8 cellular contexts compared by ENCODE assay signal in the genomic region with DNA sequence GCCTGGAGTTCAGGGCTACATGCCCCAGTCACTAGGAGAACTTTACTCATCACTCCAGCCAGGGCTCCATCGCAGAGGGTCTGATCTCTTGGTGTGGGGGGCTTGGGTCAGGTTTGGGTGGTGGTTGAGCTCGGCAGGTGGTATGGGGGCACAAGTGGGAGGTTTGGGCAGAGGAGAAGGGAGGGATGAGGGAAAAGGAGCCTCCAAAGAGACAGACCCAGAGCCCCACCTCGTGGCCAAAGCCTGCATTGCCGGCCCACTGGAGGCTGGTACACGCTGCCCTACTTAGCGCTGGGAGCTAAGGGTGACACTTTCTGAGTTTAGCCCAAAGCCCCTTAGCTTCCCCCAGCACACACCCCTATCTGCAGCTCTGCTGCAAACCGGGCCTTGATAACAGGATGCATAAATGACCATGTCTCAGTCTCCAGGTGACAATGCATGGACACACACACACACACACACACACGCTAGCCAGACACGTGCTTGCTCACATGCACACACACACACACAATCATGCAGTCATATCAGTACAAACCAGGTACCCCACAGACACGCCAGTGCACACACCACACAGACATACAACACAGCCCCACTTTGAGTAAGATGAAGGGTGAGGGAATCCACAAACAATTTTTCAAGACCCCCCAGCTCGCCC. TPM values are rescaled to one million over a fixed set of nuclear protein-coding genes. Genes with fewer than 3 reads are reported as not detected.
DNase-seq lines count a peak whose midpoint lies in the region; ATAC-seq and TF ChIP-seq lines count a peak whose summit lies in the region.

No MANE protein-coding gene starts in this region.

- CTCF ChIA-PET in Caco-2 (lab: Charles Lee) = interaction anchor here (0.5 to 2.5 kb wide), 16 partner anchors 10 to 271 kb away, joined by 3 to 58 read pairs (median 4); partner anchors contain the start of genes LZTS2, PDZD7, SEMA4G and SFXN3

- no peak overlapping the region for H3K4me3 ChIP-seq in Caco-2 (ENCODE audit: low read depth, low read length)
- H3K4me3 ChIP-seq in SJSA1 = no peak overlapping the region
- H3K4me3 ChIP-seq in psoas muscle = no peak overlapping the region

- H3K36me3 ChIP-seq in Caco-2 (ENCODE audit: control insufficient read depth, insufficient read depth, low read length) = no peaks in the 10 kb centered on the region
- H3K36me3 ChIP-seq in SJSA1 = no peaks in the 10 kb centered on the region
- no peaks in the 10 kb centered on the region for H3K36me3 ChIP-seq in psoas muscle (ENCODE audit: insufficient read depth in 1 of 2, low read depth in 1 of 2)

- no peaks in the 10 kb centered on the region for H3K27me3 Mint-ChIP-seq in Caco-2 (ENCODE audit: insufficient read depth, unreplicated experiment)
- peaks cover 26% of the 10 kb centered on the region for H3K27me3 Mint-ChIP-seq in activated naive CD4-positive, alpha-beta T cell treated with anti-CD3 and anti-CD28 coated beads, Interleukin-2, amount 50 U/mL, for 24 hours

- TF ChIP-seq CTCF in Caco-2 (IDR thresholded peaks at IDR 0.05; ENCODE audit: insufficient read depth in 1 of 2, low read depth in 1 of 2, low read length in 1 of 2, severe bottlenecking in 1 of 2, unreplicated experiment in 1 of 2) (peak; percentile 82 to 96), psoas muscle (IDR thresholded peaks at IDR 0.05) (peak; percentile 91)

- POLR2A ChIA-PET in Caco-2 (lab: Charles Lee) = interaction anchor here (0.6 to 0.7 kb wide), 2 partner anchors 16 to 44 kb away, joined by 3 to 5 read pairs; partner anchors contain the start of gene PDZD7

- H3K27me3 ChIP-seq in Caco-2 (replicated peaks; ENCODE audit: control insufficient read depth, insufficient read depth, low read length) = no peaks in the 10 kb centered on the region
- H3K27me3 ChIP-seq in SJSA1 (replicated peaks) = no peaks in the 10 kb centered on the region
- peaks cover 0 to 13% (median 5%) of the 10 kb centered on the region in 3 donors for H3K27me3 ChIP-seq in psoas muscle (ENCODE audit: insufficient read depth in 3 of 3, low read length in 2 of 3)

- H3K9me3 ChIP-seq in Caco-2 = no peaks in the 10 kb centered on the region
- H3K9me3 ChIP-seq in SJSA1 (replicated peaks) = no peaks in the 10 kb centered on the region
- no peaks in the 10 kb centered on the region for H3K9me3 ChIP-seq in psoas muscle

- no peak overlapping the region for H3K4me3 Mint-ChIP-seq in Caco-2 (ENCODE audit: unreplicated experiment)
- H3K4me3 Mint-ChIP-seq in activated naive CD4-positive, alpha-beta T cell treated with anti-CD3 and anti-CD28 coated beads, Interleukin-2, amount 50 U/mL, for 24 hours = no peak overlapping the region

- 20 to 25% (median 20%) methylated on average over 11 of the region's 11 CpGs for WGBS in psoas muscle, 3 donors

- DNase-seq in Caco-2 (peak; percentile 81 to 89), SJSA1 (ENCODE audit: low read depth in 1 of 2, low spot score in 2 of 2) (peak; percentile 79 to 84), Right ventricle myocardium superior (peak; percentile 91), psoas muscle (peak; percentile 83 to 92), NCI-H2107 treated with DMSO at 0.1 percent for 48 hours (lab: John Stamatoyannopoulos, UW; ENCODE audit: unreplicated experiment) (no peak)

- intact Hi-C loops in Caco-2 (cut with micrococcal nuclease; ENCODE audit: unreplicated experiment) (loop anchor here (5.0 kb wide), 3 partner anchors 82 to 452 kb away; no protein-coding TSS in a partner anchor), Right ventricle myocardium superior (cut with DNase I) (no loop called here), psoas muscle (cut with DNase I) (loop anchor here (1.0 to 10.0 kb wide), 5 partner anchors 19 to 450 kb away; partner anchors contain the start of gene SEMA4G (in 2 of the 2))

- H3K27ac Mint-ChIP-seq in Caco-2 (ENCODE audit: unreplicated experiment) = no peak overlapping the region
- H3K27ac Mint-ChIP-seq in activated naive CD4-positive, alpha-beta T cell treated with anti-CD3 and anti-CD28 coated beads, Interleukin-2, amount 50 U/mL, for 24 hours = peak overlapping the region; percentile 13

- H3K4me1 ChIP-seq in Caco-2 = peaks cover 11% of the 10 kb centered on the region; the same call in 1 of the 2 replicates
- peaks cover 61% of the 10 kb centered on the region for H3K4me1 ChIP-seq in SJSA1 (replicated peaks)
- H3K4me1 ChIP-seq in psoas muscle = peaks cover 6% of the 10 kb centered on the region

- no peaks in the 10 kb centered on the region for H3K9me3 Mint-ChIP-seq in Caco-2 (ENCODE audit: unreplicated experiment)
- no peaks in the 10 kb centered on the region for H3K9me3 Mint-ChIP-seq in activated naive CD4-positive, alpha-beta T cell treated with anti-CD3 and anti-CD28 coated beads, Interleukin-2, amount 50 U/mL, for 24 hours

- no TSS peak for BruUV-seq in Caco-2 (replicated peaks; lab: Mats Ljungman, UMichigan)

- H3K4me1 Mint-ChIP-seq in Caco-2 (ENCODE audit: low read depth, unreplicated experiment) = peaks cover 20% of the 10 kb centered on the region
- H3K4me1 Mint-ChIP-seq in activated naive CD4-positive, alpha-beta T cell treated with anti-CD3 and anti-CD28 coated beads, Interleukin-2, amount 50 U/mL, for 24 hours = peaks cover 24% of the 10 kb centered on the region

- H3K27ac ChIP-seq in SJSA1 (no peak overlapping the region), psoas muscle (no peak overlapping the region)

- H3K36me3 Mint-ChIP-seq in Caco-2 (ENCODE audit: insufficient read depth, unreplicated experiment) = no peaks in the 10 kb centered on the region
- H3K36me3 Mint-ChIP-seq in activated naive CD4-positive, alpha-beta T cell treated with anti-CD3 and anti-CD28 coated beads, Interleukin-2, amount 50 U/mL, for 24 hours = no peaks in the 10 kb centered on the region

- ATAC-seq in HG03432 (IDR thresholded peaks at IDR 0.05; ENCODE audit: unreplicated experiment) = peak; percentile 43
- ATAC-seq in Right ventricle myocardium superior (ENCODE audit: poor library complexity) = peak; percentile 77
- ATAC-seq in psoas muscle = peak; percentile 74 to 91 (median 78)
- no peak for ATAC-seq in HG03159 (IDR thresholded peaks at IDR 0.05; ENCODE audit: unreplicated experiment)

RNA-seq across cellular contexts. Expression of gene LZTS2, which starts 14.7 kb away (rescaled TPM):
- total RNA-seq in Caco-2 (2022) (53.3 and 54.8 TPM in 2 replicates), Right ventricle myocardium superior (39.1 TPM), psoas muscle (10 to 100 TPM; 20.1 to 66.0 (median 28.7) TPM)
- 70.0 and 72.8 TPM in 2 replicates for total RNA-seq in SJSA1 (2014; rRNA removed; shearing (Covaris generic))
- polyA plus RNA-seq in psoas muscle = 10 to 100 TPM; 19.0 to 24.6 (median 20.0) TPM

RNA-seq across cellular contexts. Expression of gene PDZD7, which starts 16.6 kb away (rescaled TPM):
- 1.4 and 1.5 TPM in 2 replicates for total RNA-seq in Caco-2 (2022)
- 0.50 and 1.3 TPM in 2 replicates for total RNA-seq in SJSA1 (2014; rRNA removed; shearing (Covaris generic))
- 0.38 TPM for total RNA-seq in Right ventricle myocardium superior
- total RNA-seq in psoas muscle = under 1 TPM in 2 of 4 donors, not detected in 2; 0.08 to 0.54 TPM
- under 1 TPM; 0.04 to 0.30 (median 0.06) TPM for polyA plus RNA-seq in psoas muscle

RNA-seq across cellular contexts. Expression of gene SFXN3, which starts 16.7 kb away (rescaled TPM):
- total RNA-seq in Caco-2 (2022) = 23.4 and 30.3 TPM in 2 replicates
- total RNA-seq in SJSA1 (2014; rRNA removed; shearing (Covaris generic)) = 29.6 and 52.4 TPM in 2 replicates
- total RNA-seq in Right ventricle myocardium superior = 11.4 TPM
- total RNA-seq in psoas muscle = 1 to 10 TPM; 4.4 to 7.0 (median 4.9) TPM
- 1 to 10 TPM; 3.2 to 6.1 (median 4.9) TPM for polyA plus RNA-seq in psoas muscle

RNA-seq across cellular contexts. Expression of gene TWNK, which starts 27.0 kb away (rescaled TPM):
- total RNA-seq in Caco-2 (2022) = 26.2 and 29.8 TPM in 2 replicates
- 4.3 and 7.5 TPM in 2 replicates for total RNA-seq in SJSA1 (2014; rRNA removed; shearing (Covaris generic))
- total RNA-seq in Right ventricle myocardium superior = 6.4 TPM
- 10 to 100 TPM; 11.0 to 29.0 (median 19.5) TPM for total RNA-seq in psoas muscle
- polyA plus RNA-seq in psoas muscle = 10 to 100 TPM; 14.7 to 23.8 (median 22.6) TPM

RNA-seq across cellular contexts. Expression of gene MRPL43, which starts 27.1 kb away (rescaled TPM):
- total RNA-seq in Caco-2 (2022) (82.1 and 84.1 TPM in 2 replicates), Right ventricle myocardium superior (55.4 TPM), psoas muscle (10 to 100 TPM; 56.6 to 90.1 (median 72.6) TPM)
- total RNA-seq in SJSA1 (2014; rRNA removed; shearing (Covaris generic)) = 63.7 and 69.4 TPM in 2 replicates
- 100 to 1,000 TPM; 106 to 159 (median 111) TPM for polyA plus RNA-seq in psoas muscle
